In genomic region chr4:169201144-169202124, GRCh38 we compare ENCODE assay signal across 11 cellular contexts.
DNase-seq lines count a peak whose midpoint lies in the region; ATAC-seq lines count a peak whose summit lies in the region.
"Had no signal": no experiment of that assay in that cellular context is flagged by ENCODE, and none has a peak within 500 bp of the region (broad histone marks: within the 10 kb centered on the region; RNA-seq: fewer than 3 reads in every experiment).

No MANE protein-coding gene starts in this region.

- 74% methylated on average over 2 of the region's 5 CpGs for WGBS in mesenchymal stem cell
- 53% methylated on average over 5 of the region's 5 CpGs for WGBS in urinary bladder

- no peak overlapping the region for H4K91ac ChIP-seq in mesenchymal stem cell (ENCODE audit: low read length)

- no peaks in the 10 kb centered on the region for H3K9me3 ChIP-seq in mesenchymal stem cell (ENCODE audit: control insufficient read depth, low read length)

- no peak overlapping the region for H2BK15ac ChIP-seq in mesenchymal stem cell (ENCODE audit: low read depth, poor library complexity, severe bottlenecking)

- H3K36me3 ChIP-seq in mesenchymal stem cell (ENCODE audit: control insufficient read depth in 1 of 2, insufficient read depth in 2 of 2, low read depth in 1 of 2, low read length in 2 of 2) (peaks cover 0 to 7% of the 10 kb centered on the region in 2 experiments), urinary bladder (ENCODE audit: insufficient read depth) (no peaks in the 10 kb centered on the region)

- peaks cover 7% of the 10 kb centered on the region for H3K79me1 ChIP-seq in mesenchymal stem cell (replicated peaks; ENCODE audit: low read length, poor library complexity, severe bottlenecking)

- H3K4me2 ChIP-seq in mesenchymal stem cell (ENCODE audit: low read length, poor library complexity, severe bottlenecking) = peak overlapping the region; percentile 50

- H2BK12ac ChIP-seq in mesenchymal stem cell (ENCODE audit: low read length in 2 of 2) = no peak overlapping the region

- no peak overlapping the region for H2AFZ ChIP-seq in mesenchymal stem cell (ENCODE audit: low read depth, low read length)

- no peak overlapping the region for H2BK120ac ChIP-seq in mesenchymal stem cell (ENCODE audit: low read depth, low read length)

- peak overlapping the region; percentile 73 for H2AK5ac ChIP-seq in mesenchymal stem cell (ENCODE audit: low read length, severe bottlenecking)

- peak overlapping the region in 1 of 2 experiments; percentile 24 for H3K18ac ChIP-seq in mesenchymal stem cell (ENCODE audit: low read depth in 1 of 2, low read length in 2 of 2)

- H4K8ac ChIP-seq in mesenchymal stem cell (ENCODE audit: low read length) = no peak overlapping the region

- H3K14ac ChIP-seq in mesenchymal stem cell (ENCODE audit: low read length in 2 of 2) = no peak overlapping the region

- H3K23ac ChIP-seq in mesenchymal stem cell (ENCODE audit: low read length in 2 of 2) = no peak overlapping the region

- peaks cover 1% of the 10 kb centered on the region for H3K4me1 ChIP-seq in mesenchymal stem cell (ENCODE audit: control insufficient read depth, insufficient read depth, low read depth, low read length)
- H3K4me1 ChIP-seq in urinary bladder (ENCODE audit: insufficient read depth) = no peaks in the 10 kb centered on the region

- peak overlapping the region in 1 of 2 experiments; percentile 69 for H3K4ac ChIP-seq in mesenchymal stem cell (ENCODE audit: low read depth in 1 of 2, low read length in 2 of 2)

- DNase-seq in NCI-H1436 (lab: John Stamatoyannopoulos, UW) (peak; percentile 33), NCI-H1436 treated with DMSO at 0.1 percent for 48 hours (lab: John Stamatoyannopoulos, UW) (no peak), dermis microvascular lymphatic vessel endothelial cell (ENCODE audit: low read depth in 2 of 2) (peak; percentile 30 to 67), mesenchymal stem cell (peak; percentile 32), cortex of kidney (lab: John Stamatoyannopoulos, UW) (no peak), HCEC 1CT (no peak)
- DNase-seq: NCI-H1417 treated with DMSO at 0.1 percent for 48 hours; stimulated activated CD4-positive, alpha-beta T cell treated with anti-CD3 and anti-CD28 coated beads, Interleukin-4, amount 100 ng/mL, for 24 hours had no signal

- H3K4me3 ChIP-seq in mesenchymal stem cell (ENCODE audit: insufficient read depth in 1 of 2, low read depth in 1 of 2, low read length in 2 of 2) (peak overlapping the region in 1 of 2 experiments; percentile 7), urinary bladder (ENCODE audit: low read depth, low read length) (no peak overlapping the region)

- no peak for ATAC-seq in GM21367 (IDR thresholded peaks at IDR 0.05; ENCODE audit: unreplicated experiment)
- ATAC-seq: activated naive CD4-positive, alpha-beta T cell treated with anti-CD3 and anti-CD28 coated beads, Interleukin-2, amount 50 U/mL, for 72 hours had no signal

- H3K27ac ChIP-seq in mesenchymal stem cell (ENCODE audit: low read length, poor library complexity, severe bottlenecking) (peak overlapping the region; percentile 92), urinary bladder (ENCODE audit: low read depth) (peak overlapping the region; percentile 27)

- peak overlapping the region; percentile 87 for H3K9ac ChIP-seq in mesenchymal stem cell (ENCODE audit: low read length)

- no peaks in the 10 kb centered on the region for H3K27me3 ChIP-seq in mesenchymal stem cell (ENCODE audit: control insufficient read depth in 1 of 2, insufficient read depth in 1 of 2, low read length in 2 of 2)

- peak overlapping the region; percentile 31 for H2BK5ac ChIP-seq in mesenchymal stem cell (ENCODE audit: low read depth, low read length, poor library complexity, severe bottlenecking)

Comparison
In these comparisons a context has a peak if more than half of its experiments do, and no peak if none do; other contexts are left out.
1. DNase-seq: peak in NCI-H1436 (single experiment), dermis microvascular lymphatic vessel endothelial cell (2 of 2) and mesenchymal stem cell (single experiment); none in NCI-H1436 treated with DMSO at 0.1 percent for 48 hours (single experiment), cortex of kidney (single experiment) and HCEC 1CT (single experiment).